ENCODE assay signal across 8 cellular contexts in genomic region chr2:230913406-230913805, GRCh38. TPM values are rescaled to one million over a fixed set of nuclear protein-coding genes. Genes with fewer than 3 reads are reported as not detected.
DNase-seq lines count a peak whose midpoint lies in the region; ATAC-seq, FAIRE-seq and TF ChIP-seq lines count a peak whose summit lies in the region.

No MANE protein-coding gene starts in this region.

- CTCF ChIA-PET in activated CD8-positive, alpha-beta memory T cell treated with anti-CD3 and anti-CD28 coated beads, Interleukin-2, amount 10 ng/mL, durations not matched to agents 7 days and 5 days (lab: Charles Lee): interaction anchor here (0.8 to 22.6 kb wide), 10 partner anchors 8 to 72 kb away, joined by 3 to 309 read pairs (median 4); no protein-coding TSS in a partner anchor

- H3K4me3 Mint-ChIP-seq in HFFc6: no peak overlapping the region
- no peak overlapping the region for H3K4me3 Mint-ChIP-seq in activated CD8-positive, alpha-beta memory T cell treated with anti-CD3 and anti-CD28 coated beads, Interleukin-2, amount 10 ng/mL, durations not matched to agents 7 days and 5 days

- DNase-seq in DMS 273 (lab: John Stamatoyannopoulos, UW; ENCODE audit: unreplicated experiment): peak; percentile 60
- no peak for DNase-seq in HFFc6
- DNase-seq in activated CD8-positive, alpha-beta memory T cell treated with anti-CD3 and anti-CD28 coated beads, Interleukin-2, amount 10 ng/mL, durations not matched to agents 7 days and 5 days: peak; percentile 39
- peak in 1 of 2 donors; percentile 39 for DNase-seq in left lung
- no peak for DNase-seq in urothelium cell line (ENCODE audit: low spot score)

- TF ChIP-seq CTCF in HFFc6 (IDR thresholded peaks at IDR 0.05): peak; percentile 68
- peak in 1 of 2 donors; percentile 30 for TF ChIP-seq CTCF in left lung (IDR thresholded peaks at IDR 0.05)

- no peaks in the 10 kb centered on the region for H3K36me3 Mint-ChIP-seq in HFFc6 (ENCODE audit: low read depth)
- H3K36me3 Mint-ChIP-seq in activated CD8-positive, alpha-beta memory T cell treated with anti-CD3 and anti-CD28 coated beads, Interleukin-2, amount 10 ng/mL, durations not matched to agents 7 days and 5 days: peaks cover 32% of the 10 kb centered on the region

- H3K4me3 ChIP-seq in left lung: no peak overlapping the region

- H3K36me3 ChIP-seq in left lung: no peaks in the 10 kb centered on the region

- no peaks in the 10 kb centered on the region for H3K9me3 Mint-ChIP-seq in HFFc6
- no peaks in the 10 kb centered on the region for H3K9me3 Mint-ChIP-seq in activated CD8-positive, alpha-beta memory T cell treated with anti-CD3 and anti-CD28 coated beads, Interleukin-2, amount 10 ng/mL, durations not matched to agents 7 days and 5 days (ENCODE audit: low read depth)

- ATAC-seq in activated CD8-positive, alpha-beta memory T cell treated with anti-CD3 and anti-CD28 coated beads, Interleukin-2, amount 10 ng/mL, durations not matched to agents 7 days and 5 days: no peak
- ATAC-seq in left lung: peak; percentile 77
- ATAC-seq in GM19328 (IDR thresholded peaks at IDR 0.05; ENCODE audit: unreplicated experiment): no peak
- no peak for ATAC-seq in HG02884 (IDR thresholded peaks at IDR 0.05; ENCODE audit: unreplicated experiment)
- ATAC-seq in GM18498 (IDR thresholded peaks at IDR 0.05; ENCODE audit: unreplicated experiment): no peak

- peaks cover 12% of the 10 kb centered on the region for H3K4me1 Mint-ChIP-seq in HFFc6 (ENCODE audit: low read depth)
- H3K4me1 Mint-ChIP-seq in activated CD8-positive, alpha-beta memory T cell treated with anti-CD3 and anti-CD28 coated beads, Interleukin-2, amount 10 ng/mL, durations not matched to agents 7 days and 5 days: peaks cover 67% of the 10 kb centered on the region

- no peak overlapping the region for H3K27ac ChIP-seq in left lung

- H3K9me3 ChIP-seq in left lung: no peaks in the 10 kb centered on the region

- FAIRE-seq in urothelium cell line (lab: Jason Lieb, UNC): no peak

- no peaks in the 10 kb centered on the region for H3K4me1 ChIP-seq in left lung

- H3K27me3 Mint-ChIP-seq in HFFc6 (ENCODE audit: insufficient read depth): peaks cover 32% of the 10 kb centered on the region
- H3K27me3 Mint-ChIP-seq in activated CD8-positive, alpha-beta memory T cell treated with anti-CD3 and anti-CD28 coated beads, Interleukin-2, amount 10 ng/mL, durations not matched to agents 7 days and 5 days: peaks cover 13% of the 10 kb centered on the region

- no peak overlapping the region for H3K27ac Mint-ChIP-seq in HFFc6
- H3K27ac Mint-ChIP-seq in activated CD8-positive, alpha-beta memory T cell treated with anti-CD3 and anti-CD28 coated beads, Interleukin-2, amount 10 ng/mL, durations not matched to agents 7 days and 5 days: no peak overlapping the region

- H3K27me3 ChIP-seq in left lung: no peaks in the 10 kb centered on the region

- intact Hi-C loops in left lung (cut with DNase I): no loop called here

RNA-seq across cellular contexts. Expression of gene GPR55, which starts 11.6 kb away (rescaled TPM):
- total RNA-seq in HFFc6 (2021; fragmentation: NEBNext Ultra II Directional; extraction: Animal tissue kit (Norgen Biotek cat#: 25700)): not detected
- 10 to 100 TPM; 42.1 to 58.8 TPM for total RNA-seq in activated CD8-positive, alpha-beta memory T cell treated with anti-CD3 and anti-CD28 coated beads, Interleukin-2, amount 10 ng/mL, durations not matched to agents 7 days and 5 days
- under 1 TPM in 1 of 2 donors, not detected in 1; 0.24 TPM for total RNA-seq in left lung

RNA-seq across cellular contexts. Expression of gene ITM2C, which starts 48.7 kb away (rescaled TPM):
- total RNA-seq in HFFc6 (2021; fragmentation: NEBNext Ultra II Directional; extraction: Animal tissue kit (Norgen Biotek cat#: 25700)): 10 to 100 TPM; 28.1 to 53.8 (median 29.4) TPM
- total RNA-seq in activated CD8-positive, alpha-beta memory T cell treated with anti-CD3 and anti-CD28 coated beads, Interleukin-2, amount 10 ng/mL, durations not matched to agents 7 days and 5 days: 100 to 1,000 TPM in 1 of 2 experiments, 10 to 100 TPM in 1; 65.1 to 115 TPM
- total RNA-seq in left lung: 10 to 100 TPM; 32.0 to 60.7 TPM

Comparison
In these comparisons a context has a peak if more than half of its experiments do, and no peak if none do; other contexts are left out.
1. DNase-seq: peak in DMS 273 (single experiment) and activated CD8-positive, alpha-beta memory T cell treated with anti-CD3 and anti-CD28 coated beads, Interleukin-2, amount 10 ng/mL, durations not matched to agents 7 days and 5 days (single experiment); none in HFFc6 (single experiment) and urothelium cell line (single experiment).
2. RNA of gene GPR55, which starts 11.6 kb away (total RNA-seq): 42.1 to 58.8 TPM in activated CD8-positive, alpha-beta memory T cell treated with anti-CD3 and anti-CD28 coated beads, Interleukin-2, amount 10 ng/mL, durations not matched to agents 7 days and 5 days; 0.24 TPM in left lung and not detected in HFFc6; every median in the first group is over 10 times any median in the second.